ENCODE assay signal across 23 cellular contexts in the genomic region with DNA sequence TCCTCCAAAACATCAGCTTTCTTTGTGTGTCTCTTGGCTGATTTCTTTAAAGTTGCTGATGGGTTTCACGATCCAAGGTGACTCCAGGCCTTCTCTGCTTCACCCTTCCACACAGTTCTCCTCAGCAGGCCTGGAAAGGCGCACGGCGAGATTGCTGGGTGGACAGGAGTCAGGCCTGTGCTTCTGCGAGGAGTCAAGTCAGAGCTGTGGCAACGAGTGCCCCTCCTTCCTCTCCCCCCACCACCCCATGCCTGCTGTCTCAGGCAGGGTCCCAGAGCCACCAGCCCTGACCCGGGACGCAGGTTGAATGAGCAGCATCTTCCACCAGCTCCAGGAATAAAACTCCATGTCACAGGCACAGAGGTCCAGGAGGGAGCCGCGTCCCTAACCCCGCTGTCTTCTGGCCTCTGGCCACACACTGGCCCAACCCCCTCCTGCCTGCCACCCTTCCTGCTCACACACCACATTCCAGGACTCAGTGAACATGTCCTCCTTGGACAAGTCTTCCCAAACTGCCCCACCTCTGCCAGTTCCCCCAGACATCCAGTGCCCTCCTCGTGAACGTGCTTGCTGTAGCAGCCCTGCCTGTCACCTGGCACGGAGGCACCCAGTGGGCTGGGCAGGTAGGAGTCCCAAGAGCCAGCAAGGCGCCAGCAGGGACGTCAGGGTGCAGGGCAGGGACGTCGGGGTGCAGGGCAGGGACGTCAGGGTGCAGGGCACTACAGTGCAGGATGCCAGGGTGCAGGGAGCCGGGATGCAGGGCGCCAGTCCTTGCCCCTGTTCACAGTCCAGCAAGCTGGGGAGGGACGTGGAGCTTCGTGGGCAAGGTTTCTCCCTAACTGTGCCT. TPM values are rescaled to one million over a fixed set of nuclear protein-coding genes. Genes with fewer than 3 reads are reported as not detected.
"Had no signal": no experiment of that assay in that cellular context is flagged by ENCODE, and none has a peak within 500 bp of the region (broad histone marks: within the 10 kb centered on the region; RNA-seq: fewer than 3 reads in every experiment).

No MANE protein-coding gene starts in this region.

- H3K27ac Mint-ChIP-seq: activated B cell treated with CpG ODN at 0.5 μM for 24 hours; activated CD4-positive, alpha-beta memory T cell treated with anti-CD3 and anti-CD28 coated beads for 36 hours; activated CD4-positive, alpha-beta T cell treated with anti-CD3 and anti-CD28 coated beads, Interleukin-2, amount 10 ng/mL, durations not matched to agents 24 days and 14 days; activated naive CD4-positive, alpha-beta T cell treated with anti-CD3 and anti-CD28 coated beads, Interleukin-2, amount 10 ng/mL, durations not matched to agents 7 days and 5 days; activated naive CD8-positive, alpha-beta T cell treated with anti-CD3 and anti-CD28 coated beads for 36 hours; activated T-cell treated with anti-CD3 and anti-CD28 coated beads, Interleukin-2, amount 50 U/mL, for 72 hours; activated T-helper 2 cell treated with anti-CD3 and anti-CD28 coated beads, Interferon-gamma antibody, Interleukin-2, Interleukin-4, amounts not matched to agents 10 μg/mL and 5 μg/mL and 100 μg/mL, durations not matched to agents 14 hours and 24 hours and 36 hours; T-cell had no signal

- H3K27me3 ChIP-seq: Peyer's patch had no signal

- H3K36me3 Mint-ChIP-seq: activated CD4-positive, alpha-beta memory T cell treated with anti-CD3 and anti-CD28 coated beads for 36 hours; activated naive CD4-positive, alpha-beta T cell treated with anti-CD3 and anti-CD28 coated beads, Interleukin-2, amount 10 ng/mL, durations not matched to agents 7 days and 5 days; activated naive CD8-positive, alpha-beta T cell treated with anti-CD3 and anti-CD28 coated beads for 36 hours; T-cell had no signal

- H3K36me3 ChIP-seq: Peyer's patch had no signal

- ATAC-seq: activated T-cell treated with anti-CD3 and anti-CD28 coated beads, Interleukin-2, amount 50 U/mL, for 72 hours; K562; T-cell had no signal

- H3K4me3 Mint-ChIP-seq: activated B cell treated with CpG ODN at 0.5 μM for 24 hours; activated CD4-positive, alpha-beta memory T cell treated with anti-CD3 and anti-CD28 coated beads for 36 hours; activated CD4-positive, alpha-beta T cell treated with anti-CD3 and anti-CD28 coated beads, Interleukin-2, amount 10 ng/mL, durations not matched to agents 24 days and 14 days; activated naive CD4-positive, alpha-beta T cell treated with anti-CD3 and anti-CD28 coated beads, Interleukin-2, amount 10 ng/mL, durations not matched to agents 7 days and 5 days; activated naive CD8-positive, alpha-beta T cell treated with anti-CD3 and anti-CD28 coated beads for 36 hours; activated T-cell treated with anti-CD3 and anti-CD28 coated beads, Interleukin-2, amount 50 U/mL, for 72 hours; T-cell had no signal

- H3K9me3 Mint-ChIP-seq: activated B cell treated with CpG ODN at 0.5 μM for 24 hours; activated CD4-positive, alpha-beta memory T cell treated with anti-CD3 and anti-CD28 coated beads for 36 hours; activated CD4-positive, alpha-beta T cell treated with anti-CD3 and anti-CD28 coated beads, Interleukin-2, amount 10 ng/mL, durations not matched to agents 24 days and 14 days; activated naive CD4-positive, alpha-beta T cell treated with anti-CD3 and anti-CD28 coated beads, Interleukin-2, amount 10 ng/mL, durations not matched to agents 7 days and 5 days; activated naive CD8-positive, alpha-beta T cell treated with anti-CD3 and anti-CD28 coated beads for 36 hours; activated T-cell treated with anti-CD3 and anti-CD28 coated beads, Interleukin-2, amount 50 U/mL, for 72 hours; activated T-helper 2 cell treated with anti-CD3 and anti-CD28 coated beads, Interferon-gamma antibody, Interleukin-2, Interleukin-4, amounts not matched to agents 10 μg/mL and 5 μg/mL and 100 μg/mL, durations not matched to agents 14 hours and 24 hours and 36 hours; T-cell had no signal

- H3K27ac ChIP-seq: Peyer's patch, SK-N-MC had no signal

- H3K27me3 Mint-ChIP-seq: activated CD4-positive, alpha-beta memory T cell treated with anti-CD3 and anti-CD28 coated beads for 36 hours; activated naive CD8-positive, alpha-beta T cell treated with anti-CD3 and anti-CD28 coated beads for 36 hours had no signal

- H3K4me3 ChIP-seq: K562, Peyer's patch, SK-N-MC had no signal

- DNase-seq: activated B cell treated with CpG ODN at 0.5 μM for 24 hours; activated CD4-positive, alpha-beta memory T cell treated with anti-CD3 and anti-CD28 coated beads for 36 hours; activated CD4-positive, alpha-beta T cell treated with anti-CD3 and anti-CD28 coated beads for 1 hour; activated CD4-positive, alpha-beta T cell treated with anti-CD3 and anti-CD28 coated beads, Interleukin-2, amount 10 ng/mL, durations not matched to agents 24 days and 14 days; activated CD8-positive, alpha-beta memory T cell treated with anti-CD3 and anti-CD28 coated beads, Interleukin-2, amount 50 U/mL, for 4 hours; activated gamma-delta T cell treated with Interleukin-2 at 50 U/mL for 16 hours; activated naive CD4-positive, alpha-beta T cell treated with anti-CD3 and anti-CD28 coated beads, Interleukin-2, amount 10 ng/mL, durations not matched to agents 7 days and 5 days; activated naive CD8-positive, alpha-beta T cell treated with anti-CD3 and anti-CD28 coated beads for 36 hours; activated T-cell treated with anti-CD3 and anti-CD28 coated beads, Interleukin-2, amount 50 U/mL, for 72 hours; caudate nucleus; Karpas-422; MM.1S; NCI-H1105; NCI-H1436; NCI-H187 treated with DMSO at 0.1 percent for 48 hours; NCI-H2081 treated with DMSO at 0.1 percent for 48 hours; Peyer's patch; T-cell; T-helper 2 cell; T1000 had no signal

- H3K9me3 ChIP-seq: Peyer's patch had no signal

RNA-seq across cellular contexts. Expression of a gene that starts 7.3 kb away (rescaled TPM):
- total RNA-seq: activated B cell treated with CpG ODN at 0.5 μM for 24 hours; activated CD4-positive, alpha-beta memory T cell treated with anti-CD3 and anti-CD28 coated beads for 36 hours; activated CD4-positive, alpha-beta T cell treated with anti-CD3 and anti-CD28 coated beads, Interleukin-2, amount 10 ng/mL, durations not matched to agents 24 days and 14 days; activated naive CD8-positive, alpha-beta T cell treated with anti-CD3 and anti-CD28 coated beads for 36 hours; activated T-cell treated with anti-CD3 and anti-CD28 coated beads, Interleukin-2, amount 50 U/mL, for 72 hours; activated T-helper 2 cell treated with anti-CD3 and anti-CD28 coated beads, Interferon-gamma antibody, Interleukin-2, Interleukin-4, amounts not matched to agents 10 μg/mL and 5 μg/mL and 100 μg/mL, durations not matched to agents 14 hours and 24 hours and 36 hours had no signal
